19 cellular contexts compared by ENCODE assay signal in the genomic region with DNA sequence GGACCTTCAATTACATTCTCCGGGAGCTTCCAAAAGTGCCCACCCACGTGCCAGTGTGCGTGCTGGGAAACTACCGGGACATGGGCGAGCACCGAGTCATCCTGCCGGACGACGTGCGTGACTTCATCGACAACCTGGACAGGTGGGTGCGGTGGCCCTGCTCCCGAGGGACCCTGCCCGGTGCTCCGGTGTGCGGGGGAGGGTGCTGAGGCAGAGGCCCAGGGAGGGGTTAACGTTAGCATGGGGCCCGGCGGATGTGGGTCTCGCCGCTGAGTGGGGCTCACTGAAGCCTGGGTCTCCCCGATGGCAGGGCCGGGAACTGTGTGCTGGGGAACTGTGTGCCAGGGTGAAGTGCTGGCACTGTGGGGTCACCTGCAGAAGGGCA.
"Had no signal": no experiment of that assay in that cellular context is flagged by ENCODE, and none has a peak within 500 bp of the region (broad histone marks: within the 10 kb centered on the region; RNA-seq: fewer than 3 reads in every experiment).

No MANE protein-coding gene starts in this region.

- ATAC-seq: activated T-cell treated with anti-CD3 and anti-CD28 coated beads, Interleukin-2, amount 50 U/mL, for 4 hours; esophagus mucosa; lower lobe of right lung; stimulated activated naive CD8-positive, alpha-beta T cell treated with anti-CD3 and anti-CD28 coated beads, Interleukin-15, amount 100 ng/mL, for 72 hours had no signal

- H3K4me3 Mint-ChIP-seq: activated naive CD4-positive, alpha-beta T cell treated with anti-CD3 and anti-CD28 coated beads for 36 hours; activated T-cell treated with anti-CD3 and anti-CD28 coated beads, Interleukin-2, amount 50 U/mL, for 4 hours; nephron; stimulated activated naive CD8-positive, alpha-beta T cell treated with anti-CD3 and anti-CD28 coated beads, Interleukin-15, amount 100 ng/mL, for 72 hours had no signal

- H3K4me1 ChIP-seq: breast epithelium, lower lobe of right lung, suprapubic skin, transverse colon, vagina had no signal

- H3K9me3 Mint-ChIP-seq: activated naive CD4-positive, alpha-beta T cell treated with anti-CD3 and anti-CD28 coated beads for 36 hours; activated T-cell treated with anti-CD3 and anti-CD28 coated beads, Interleukin-2, amount 50 U/mL, for 4 hours; nephron; stimulated activated naive CD8-positive, alpha-beta T cell treated with anti-CD3 and anti-CD28 coated beads, Interleukin-15, amount 100 ng/mL, for 72 hours had no signal

- H3K4me3 ChIP-seq: breast epithelium, gastrocnemius medialis, lower lobe of right lung, suprapubic skin, transverse colon, vagina had no signal

- H3K27ac Mint-ChIP-seq: activated naive CD4-positive, alpha-beta T cell treated with anti-CD3 and anti-CD28 coated beads for 36 hours; nephron; stimulated activated naive CD8-positive, alpha-beta T cell treated with anti-CD3 and anti-CD28 coated beads, Interleukin-15, amount 100 ng/mL, for 72 hours had no signal

- DNase-seq: activated CD4-positive, alpha-beta T cell treated with anti-CD3 and anti-CD28 coated beads, Interleukin-2, amount 50 U/mL, for 1 hour; activated CD8-positive, alpha-beta memory T cell treated with anti-CD3 and anti-CD28 coated beads, Interleukin-2, amount 50 U/mL, for 4 hours; activated naive CD4-positive, alpha-beta T cell treated with anti-CD3 and anti-CD28 coated beads for 36 hours; activated T-cell treated with anti-CD3 and anti-CD28 coated beads, Interleukin-2, amount 50 U/mL, for 4 hours; cerebellar nuclear complex; cortex of kidney; gastrocnemius medialis; lower lobe of right lung; nucleus accumbens; stimulated activated CD4-positive, alpha-beta T cell treated with anti-CD3 and anti-CD28 coated beads, Interleukin-2, amount 100 ng/mL, for 24 hours; stimulated activated naive CD8-positive, alpha-beta T cell treated with anti-CD3 and anti-CD28 coated beads, Interleukin-15, amount 100 ng/mL, for 72 hours; T-helper 9 cell; transverse colon had no signal

- H3K9me3 ChIP-seq: breast epithelium, gastrocnemius medialis, lower lobe of right lung, suprapubic skin, transverse colon, vagina had no signal

- H3K27me3 ChIP-seq: breast epithelium, gastrocnemius medialis, suprapubic skin, transverse colon, vagina had no signal

- H3K27ac ChIP-seq: breast epithelium, lower lobe of right lung, suprapubic skin, transverse colon, vagina had no signal

- H3K27me3 Mint-ChIP-seq: stimulated activated naive CD8-positive, alpha-beta T cell treated with anti-CD3 and anti-CD28 coated beads, Interleukin-15, amount 100 ng/mL, for 72 hours had no signal

- H3K4me1 Mint-ChIP-seq: stimulated activated naive CD8-positive, alpha-beta T cell treated with anti-CD3 and anti-CD28 coated beads, Interleukin-15, amount 100 ng/mL, for 72 hours had no signal

- FAIRE-seq: astrocyte had no signal
